Comparison of ENCODE assay signal across 17 cellular contexts in genomic region chr2:27792759-27793158, GRCh38. TPM values are rescaled to one million over a fixed set of nuclear protein-coding genes. Genes with fewer than 3 reads are reported as not detected.
DNase-seq lines count a peak whose midpoint lies in the region; ATAC-seq and TF ChIP-seq lines count a peak whose summit lies in the region.
"Had no signal": no experiment of that assay in that cellular context is flagged by ENCODE, and none has a peak within 500 bp of the region (broad histone marks: within the 10 kb centered on the region; RNA-seq: fewer than 3 reads in every experiment).

No MANE protein-coding gene starts in this region.

- H3K4me1 ChIP-seq in ACC112 (ENCODE audit: control insufficient read depth, insufficient read depth, low read length, unreplicated experiment) (peaks cover 39% of the 10 kb centered on the region), fibroblast of lung (ENCODE audit: control insufficient read depth, extremely low read depth, insufficient read depth, low read length) (peaks cover 20% of the 10 kb centered on the region), adrenal gland (replicated peaks in 1 of 2) (peaks cover 8 to 37% of the 10 kb centered on the region in 2 donors)

- intact Hi-C loops in adrenal gland (cut with DNase I), result no loop called here

- TF ChIP-seq POLR2A in adrenal gland (IDR thresholded peaks at IDR 0.05), result no peak

- no peak for ATAC-seq in HG03280 (IDR thresholded peaks at IDR 0.05; ENCODE audit: unreplicated experiment)
- ATAC-seq: stimulated activated naive CD8-positive, alpha-beta T cell treated with anti-CD3 and anti-CD28 coated beads, Interleukin-15, amount 100 ng/mL, for 72 hours had no signal

- no peak for TF ChIP-seq CTCF in fibroblast of lung (conservative IDR thresholded peaks at IDR 0.05 in 1 of 2, IDR thresholded peaks at IDR 0.05 in 1 of 2; ENCODE audit: low read depth in 1 of 2, low read length in 2 of 2)
- no peak for TF ChIP-seq CTCF in adrenal gland (IDR thresholded peaks at IDR 0.05)

- no peaks in the 10 kb centered on the region for H3K79me2 ChIP-seq in ACC112 (ENCODE audit: control insufficient read depth, insufficient read depth, low read length, unreplicated experiment)
- no peaks in the 10 kb centered on the region for H3K79me2 ChIP-seq in fibroblast of lung (ENCODE audit: control insufficient read depth, insufficient read depth, low read length)

- no peaks in the 10 kb centered on the region for H3K9me3 ChIP-seq in fibroblast of lung (ENCODE audit: control insufficient read depth, insufficient read depth, low read depth, low read length)
- no peaks in the 10 kb centered on the region for H3K9me3 ChIP-seq in adrenal gland (replicated peaks in 1 of 3)

- no peaks in the 10 kb centered on the region for H3K36me3 ChIP-seq in ACC112 (ENCODE audit: insufficient read depth, low read length)
- no peaks in the 10 kb centered on the region for H3K36me3 ChIP-seq in fibroblast of lung (ENCODE audit: control insufficient read depth, insufficient read depth, low read length)
- no peaks in the 10 kb centered on the region for H3K36me3 ChIP-seq in adrenal gland (replicated peaks in 1 of 2)

- H2AFZ ChIP-seq in ACC112 (ENCODE audit: low read length, unreplicated experiment) (peak overlapping the region; percentile 57), fibroblast of lung (ENCODE audit: low read length) (peak overlapping the region; percentile 54)

- H3K27me3 ChIP-seq in ACC112 (ENCODE audit: insufficient read depth, low read length) (no peaks in the 10 kb centered on the region), fibroblast of lung (ENCODE audit: control insufficient read depth, insufficient read depth, low read length) (no peaks in the 10 kb centered on the region), adrenal gland (no peaks in the 10 kb centered on the region)

- no peak overlapping the region for H3K9ac ChIP-seq in fibroblast of lung (ENCODE audit: insufficient read depth, low read length)

- peak; percentile 50 for DNase-seq in HS-5 (ENCODE audit: low read depth)
- DNase-seq in SW480 (ENCODE audit: low spot score), result peak; percentile 35
- peak; percentile 46 to 68 for DNase-seq in fibroblast of lung (ENCODE audit: low read depth in 2 of 2)
- DNase-seq in NCI-H1694 (lab: John Stamatoyannopoulos, UW), result no peak
- no peak for DNase-seq in adrenal gland
- no peak for DNase-seq in RKO (ENCODE audit: low spot score)
- DNase-seq: activated CD4-positive, alpha-beta T cell treated with anti-CD3 and anti-CD28 coated beads, Interleukin-2, amount 50 U/mL, for 4 hours; GOT3; midbrain; NCI-H2029 treated with DMSO at 0.1 percent for 48 hours; NCI-H748 treated with DMSO at 0.1 percent for 48 hours; Right ventricle myocardium superior; stimulated activated naive CD8-positive, alpha-beta T cell treated with anti-CD3 and anti-CD28 coated beads, Interleukin-15, amount 100 ng/mL, for 72 hours; T1000 had no signal

- no peaks in the 10 kb centered on the region for H4K20me1 ChIP-seq in fibroblast of lung (ENCODE audit: control insufficient read depth, extremely low read depth, insufficient read depth, low read length)

- no peak overlapping the region for H3K4me2 ChIP-seq in fibroblast of lung (ENCODE audit: extremely low read depth, insufficient read depth, low read length)

- H3K27ac ChIP-seq in ACC112 (ENCODE audit: low read depth, low read length), result peak overlapping the region; percentile 54
- H3K27ac ChIP-seq in fibroblast of lung (ENCODE audit: insufficient read depth, low read length), result no peak overlapping the region
- no peak overlapping the region for H3K27ac ChIP-seq in adrenal gland
- H3K27ac ChIP-seq: HL-60 had no signal

- no peak overlapping the region for H3K4me3 ChIP-seq in ACC112 (ENCODE audit: low read depth, low read length)
- no peak overlapping the region for H3K4me3 ChIP-seq in fibroblast of lung (replicated peaks in 1 of 4; ENCODE audit: control extremely low read depth in 1 of 4, insufficient read depth in 1 of 4, low read depth in 3 of 4, low read length in 4 of 4)
- no peak overlapping the region for H3K4me3 ChIP-seq in adrenal gland

RNA-seq across cellular contexts. Expression of gene MRPL33, which starts 21.2 kb away (rescaled TPM):
- 64.5 and 85.9 TPM in 2 replicates for total RNA-seq in fibroblast of lung
- 144 and 178 TPM in 2 replicates for polyA plus RNA-seq in fibroblast of lung
- 166 and 235 TPM in 2 replicates for polyA plus RNA-seq in fibroblast of lung (2012)
- polyA minus RNA-seq in fibroblast of lung (ENCODE audit: low replicate concordance), result 6.7 TPM in 1 of 2 replicates, not detected in the other
- 1,000 to 10,000 TPM in 1 of 8 donors, 100 to 1,000 TPM in 7; 211 to 1,020 (median 554) TPM for total RNA-seq in adrenal gland
- polyA plus RNA-seq in adrenal gland, result 100 to 1,000 TPM; 253 to 508 (median 491) TPM

Comparison
In these comparisons a context has a peak if more than half of its experiments do, and no peak if none do; other contexts are left out.
1. DNase-seq: peak in HS-5 (single experiment), SW480 (single experiment) and fibroblast of lung (2 of 2); none in NCI-H1694 (single experiment), adrenal gland (0 of 7) and RKO (single experiment).